Comparison of ENCODE assay signal across 1 cellular context in the genomic region with DNA sequence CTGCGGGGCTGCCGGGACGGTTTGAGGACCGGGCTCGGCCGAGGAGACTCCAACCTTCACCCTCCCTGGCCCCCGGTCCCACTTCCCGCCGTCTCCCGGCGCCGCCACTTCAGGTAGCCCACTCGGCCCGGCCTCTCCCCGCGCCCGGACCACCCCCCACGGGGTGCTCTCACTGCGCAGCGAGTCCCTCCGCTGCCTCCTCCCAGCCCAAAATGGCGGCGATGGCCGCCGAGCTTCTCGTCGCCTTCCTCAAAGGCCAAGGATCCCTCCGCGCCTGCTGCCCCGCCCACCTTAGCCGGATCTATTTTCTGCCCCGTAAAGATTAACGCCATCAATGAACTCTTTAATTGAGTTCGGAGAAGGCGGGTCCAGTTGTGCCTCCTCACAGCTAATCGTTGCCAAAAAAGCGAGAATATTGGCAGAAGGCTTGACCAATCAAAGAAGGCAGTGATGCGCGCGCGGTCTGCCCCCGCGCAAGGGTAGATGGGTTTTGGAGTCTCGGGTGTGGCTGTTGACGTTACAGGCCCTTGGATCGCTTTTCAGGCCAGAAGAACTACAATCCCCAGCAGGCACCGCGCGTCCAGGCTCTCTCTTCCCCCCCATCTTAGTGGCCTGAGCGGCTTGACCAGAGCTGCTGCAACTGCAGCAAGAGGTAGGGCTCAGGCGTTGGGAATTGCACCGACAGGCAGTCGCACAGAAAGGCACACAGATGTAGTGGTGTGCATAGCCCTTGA.
TF ChIP-seq lines count a peak whose summit lies in the region.

HEXIM2 (plus strand) TSS at position 588 of the 734 bp plus-strand sequence. CDS start 919 bp downstream, outside the sequence.

TF ChIP-seq in HEK293, 187 proteins besides CTCF, POLR2A, EP300 and RAD21 (continued from another document and continues in another):
- TF ChIP-seq, protein P1, sequence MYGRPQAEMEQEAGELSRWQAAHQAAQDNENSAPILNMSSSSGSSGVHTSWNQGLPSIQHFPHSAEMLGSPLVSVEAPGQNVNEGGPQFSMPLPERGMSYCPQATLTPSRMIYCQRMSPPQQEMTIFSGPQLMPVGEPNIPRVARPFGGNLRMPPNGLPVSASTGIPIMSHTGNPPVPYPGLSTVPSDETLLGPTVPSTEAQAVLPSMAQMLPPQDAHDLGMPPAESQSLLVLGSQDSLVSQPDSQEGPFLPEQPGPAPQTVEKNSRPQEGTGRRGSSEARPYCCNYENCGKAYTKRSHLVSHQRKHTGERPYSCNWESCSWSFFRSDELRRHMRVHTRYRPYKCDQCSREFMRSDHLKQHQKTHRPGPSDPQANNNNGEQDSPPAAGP (tag by site-specific recombination; IDR thresholded peaks at IDR 0.05), result peak; percentile 96
- TF ChIP-seq, protein P2, sequence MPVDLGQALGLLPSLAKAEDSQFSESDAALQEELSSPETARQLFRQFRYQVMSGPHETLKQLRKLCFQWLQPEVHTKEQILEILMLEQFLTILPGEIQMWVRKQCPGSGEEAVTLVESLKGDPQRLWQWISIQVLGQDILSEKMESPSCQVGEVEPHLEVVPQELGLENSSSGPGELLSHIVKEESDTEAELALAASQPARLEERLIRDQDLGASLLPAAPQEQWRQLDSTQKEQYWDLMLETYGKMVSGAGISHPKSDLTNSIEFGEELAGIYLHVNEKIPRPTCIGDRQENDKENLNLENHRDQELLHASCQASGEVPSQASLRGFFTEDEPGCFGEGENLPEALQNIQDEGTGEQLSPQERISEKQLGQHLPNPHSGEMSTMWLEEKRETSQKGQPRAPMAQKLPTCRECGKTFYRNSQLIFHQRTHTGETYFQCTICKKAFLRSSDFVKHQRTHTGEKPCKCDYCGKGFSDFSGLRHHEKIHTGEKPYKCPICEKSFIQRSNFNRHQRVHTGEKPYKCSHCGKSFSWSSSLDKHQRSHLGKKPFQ (tag by site-specific recombination; IDR thresholded peaks at IDR 0.05), result peak; percentile 74
- no peak for TF ChIP-seq ZNF350 (tag by site-specific recombination; IDR thresholded peaks at IDR 0.05)
- peak; percentile 19; the same call in 1 of the 2 replicates for TF ChIP-seq ZBTB6 (tag by site-specific recombination; IDR thresholded peaks at IDR 0.05)
- TF ChIP-seq, protein P3, sequence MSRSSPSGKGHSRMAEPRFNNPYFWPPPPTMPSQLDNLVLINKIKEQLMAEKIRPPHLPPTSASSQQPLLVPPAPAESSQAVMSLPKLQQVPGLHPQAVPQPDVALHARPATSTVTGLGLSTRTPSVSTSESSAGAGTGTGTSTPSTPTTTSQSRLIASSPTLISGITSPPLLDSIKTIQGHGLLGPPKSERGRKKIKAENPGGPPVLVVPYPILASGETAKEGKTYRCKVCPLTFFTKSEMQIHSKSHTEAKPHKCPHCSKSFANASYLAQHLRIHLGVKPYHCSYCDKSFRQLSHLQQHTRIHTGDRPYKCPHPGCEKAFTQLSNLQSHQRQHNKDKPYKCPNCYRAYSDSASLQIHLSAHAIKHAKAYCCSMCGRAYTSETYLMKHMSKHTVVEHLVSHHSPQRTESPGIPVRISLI (tag by site-specific recombination; IDR thresholded peaks at IDR 0.05), result 0 out of 2 replicates have a peak, but pooled peaks have one; percentile 11
- TF ChIP-seq ZNF610 (tag by site-specific recombination; IDR thresholded peaks at IDR 0.05; ENCODE audit: borderline replicate concordance), result peak; percentile 78
- TF ChIP-seq TCF7L2 (IDR thresholded peaks at IDR 0.05; ENCODE audit: borderline replicate concordance, low read depth, low read length), result peak; percentile 82; the same call in 1 of the 2 replicates
- TF ChIP-seq ZNF629 (tag by site-specific recombination; IDR thresholded peaks at IDR 0.05), result peak; percentile 94
- TF ChIP-seq, protein P4, sequence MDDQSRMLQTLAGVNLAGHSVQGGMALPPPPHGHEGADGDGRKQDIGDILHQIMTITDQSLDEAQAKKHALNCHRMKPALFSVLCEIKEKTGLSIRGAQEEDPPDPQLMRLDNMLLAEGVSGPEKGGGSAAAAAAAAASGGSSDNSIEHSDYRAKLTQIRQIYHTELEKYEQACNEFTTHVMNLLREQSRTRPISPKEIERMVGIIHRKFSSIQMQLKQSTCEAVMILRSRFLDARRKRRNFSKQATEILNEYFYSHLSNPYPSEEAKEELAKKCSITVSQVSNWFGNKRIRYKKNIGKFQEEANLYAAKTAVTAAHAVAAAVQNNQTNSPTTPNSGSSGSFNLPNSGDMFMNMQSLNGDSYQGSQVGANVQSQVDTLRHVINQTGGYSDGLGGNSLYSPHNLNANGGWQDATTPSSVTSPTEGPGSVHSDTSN (CRISPR knock-in tag; IDR thresholded peaks at IDR 0.05), result 0 out of 2 replicates have a peak, but pooled peaks have one; percentile 92
- TF ChIP-seq SP3 (tag by site-specific recombination; IDR thresholded peaks at IDR 0.05), result peak; percentile 99
- TF ChIP-seq PRDM10 (tag by site-specific recombination; IDR thresholded peaks at IDR 0.05), result peak; percentile 90
- TF ChIP-seq GLIS2 (tag by site-specific recombination; IDR thresholded peaks at IDR 0.05), result peak; percentile 91
- TF ChIP-seq ZNF132 (tag by site-specific recombination; IDR thresholded peaks at IDR 0.05; ENCODE audit: borderline replicate concordance), result no peak
- TF ChIP-seq BCL6B (tag by site-specific recombination; IDR thresholded peaks at IDR 0.05), result no peak; the same call in 1 of the 2 replicates
- TF ChIP-seq ZFP37 (tag by site-specific recombination; IDR thresholded peaks at IDR 0.05), result peak; percentile 98; the same call in 1 of the 2 replicates
- peak; percentile 98 for TF ChIP-seq SP2 (tag by site-specific recombination; IDR thresholded peaks at IDR 0.05)
- TF ChIP-seq FEZF1 (tag by site-specific recombination; IDR thresholded peaks at IDR 0.05), result no peak; the same call in 1 of the 2 replicates
- peak; percentile 95 for TF ChIP-seq ZNF660 (tag by site-specific recombination; IDR thresholded peaks at IDR 0.05)
- TF ChIP-seq ZNF133 (tag by site-specific recombination; IDR thresholded peaks at IDR 0.05), result peak; percentile 20; the same call in 1 of the 2 replicates
- TF ChIP-seq GFI1B (tag by site-specific recombination; IDR thresholded peaks at IDR 0.05), result peak; percentile 38; the same call in 1 of the 2 replicates
- TF ChIP-seq HOXD13 (CRISPR knock-in tag; IDR thresholded peaks at IDR 0.05; ENCODE audit: borderline replicate concordance), result no peak; the same call in 1 of the 2 replicates
- TF ChIP-seq ZFP3 (tag by site-specific recombination; IDR thresholded peaks at IDR 0.05; ENCODE audit: low read depth), result peak; percentile 45; the same call in 1 of the 2 replicates
- TF ChIP-seq EGR2 (tag by site-specific recombination; IDR thresholded peaks at IDR 0.05; ENCODE audit: low read depth), result peak; percentile 43; the same call in 1 of the 2 replicates
- TF ChIP-seq ZNF626 (tag by site-specific recombination; IDR thresholded peaks at IDR 0.05), result no peak
- TF ChIP-seq, protein P5, sequence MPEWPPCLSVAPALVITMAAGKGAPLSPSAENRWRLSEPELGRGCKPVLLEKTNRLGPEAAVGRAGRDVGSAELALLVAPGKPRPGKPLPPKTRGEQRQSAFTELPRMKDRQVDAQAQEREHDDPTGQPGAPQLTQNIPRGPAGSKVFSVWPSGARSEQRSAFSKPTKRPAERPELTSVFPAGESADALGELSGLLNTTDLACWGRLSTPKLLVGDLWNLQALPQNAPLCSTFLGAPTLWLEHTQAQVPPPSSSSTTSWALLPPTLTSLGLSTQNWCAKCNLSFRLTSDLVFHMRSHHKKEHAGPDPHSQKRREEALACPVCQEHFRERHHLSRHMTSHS (tag by site-specific recombination; IDR thresholded peaks at IDR 0.05), result no peak
- peak; percentile 55; the same call in 1 of the 2 replicates for TF ChIP-seq ZFHX2 (tag by site-specific recombination; conservative IDR thresholded peaks at IDR 0.05)
- no peak for TF ChIP-seq ZNF521 (tag by site-specific recombination; IDR thresholded peaks at IDR 0.05)
- TF ChIP-seq ZNF561 (tag by site-specific recombination; IDR thresholded peaks at IDR 0.05; ENCODE audit: borderline replicate concordance), result peak; percentile 83; the same call in 1 of the 2 replicates
- TF ChIP-seq ZNF214 (tag by site-specific recombination; IDR thresholded peaks at IDR 0.05; ENCODE audit: borderline replicate concordance), result no peak
- TF ChIP-seq ZNF174 (tag by site-specific recombination; IDR thresholded peaks at IDR 0.05), result no peak
- TF ChIP-seq ZNF121 (tag by site-specific recombination; IDR thresholded peaks at IDR 0.05), result peak; percentile 63
- no peak for TF ChIP-seq ZNF221 (tag by site-specific recombination; IDR thresholded peaks at IDR 0.05; ENCODE audit: borderline replicate concordance)
- peak; percentile 69; the same call in 1 of the 2 replicates for TF ChIP-seq ZFP41 (tag by site-specific recombination; IDR thresholded peaks at IDR 0.05; ENCODE audit: borderline replicate concordance)
- TF ChIP-seq, protein P6, sequence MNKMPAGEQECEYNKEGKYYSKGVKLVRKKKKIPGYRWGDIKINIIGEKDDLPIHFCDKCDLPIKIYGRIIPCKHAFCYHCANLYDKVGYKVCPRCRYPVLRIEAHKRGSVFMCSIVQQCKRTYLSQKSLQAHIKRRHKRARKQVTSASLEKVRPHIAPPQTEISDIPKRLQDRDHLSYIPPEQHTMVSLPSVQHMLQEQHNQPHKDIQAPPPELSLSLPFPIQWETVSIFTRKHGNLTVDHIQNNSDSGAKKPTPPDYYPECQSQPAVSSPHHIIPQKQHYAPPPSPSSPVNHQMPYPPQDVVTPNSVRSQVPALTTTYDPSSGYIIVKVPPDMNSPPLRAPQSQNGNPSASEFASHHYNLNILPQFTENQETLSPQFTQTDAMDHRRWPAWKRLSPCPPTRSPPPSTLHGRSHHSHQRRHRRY (tag by site-specific recombination; IDR thresholded peaks at IDR 0.05), result peak; percentile 74; the same call in 1 of the 2 replicates
- TF ChIP-seq ZNF548 (tag by site-specific recombination; IDR thresholded peaks at IDR 0.05), result peak; percentile 24; the same call in 1 of the 2 replicates
- peak; percentile 68; the same call in 1 of the 2 replicates for TF ChIP-seq ZSCAN16 (tag by site-specific recombination; IDR thresholded peaks at IDR 0.05)
- TF ChIP-seq ZNF747 (tag by site-specific recombination; IDR thresholded peaks at IDR 0.05), result peak; percentile 55; the same call in 1 of the 2 replicates
- peak; percentile 93 for TF ChIP-seq KLF10 (tag by site-specific recombination; IDR thresholded peaks at IDR 0.05)
- TF ChIP-seq ZNF19 (tag by site-specific recombination; IDR thresholded peaks at IDR 0.05; ENCODE audit: low read depth), result no peak
- peak; percentile 93 for TF ChIP-seq ZEB2 (tag by site-specific recombination; IDR thresholded peaks at IDR 0.05)
- TF ChIP-seq KLF16 (tag by site-specific recombination; IDR thresholded peaks at IDR 0.05), result peak; percentile 99
- no peak for TF ChIP-seq ZNF670 (tag by site-specific recombination; IDR thresholded peaks at IDR 0.05; ENCODE audit: low read depth)
- peak; percentile 87; the same call in 1 of the 2 replicates for TF ChIP-seq ZNF24 (tag by site-specific recombination; IDR thresholded peaks at IDR 0.05)
- no peak for TF ChIP-seq HOXC10 (CRISPR knock-in tag; IDR thresholded peaks at IDR 0.05)
- no peak for TF ChIP-seq SCRT2 (tag by site-specific recombination; IDR thresholded peaks at IDR 0.05)
- peak; percentile 37; the same call in 1 of the 2 replicates for TF ChIP-seq RBAK (tag by site-specific recombination; IDR thresholded peaks at IDR 0.05)
